ENCODE assay signal across 1 cellular context in genomic region chr16:637081-638018, GRCh38.
A peak's percentile ranks its signal among the peaks of the same experiment; 100 is the strongest.
TF ChIP-seq lines count a peak whose summit lies in the region.

No MANE protein-coding gene starts in this region.

TF ChIP-seq in K562, 482 proteins besides CTCF, POLR2A, EP300 and RAD21 (continues in another document):
- 0 out of 4 replicates have a peak, but pooled peaks of 1 of the 2 experiments have one; percentile 29 for TF ChIP-seq TEAD1 (CRISPR knock-in tag; IDR thresholded peaks at IDR 0.05)
- TF ChIP-seq NRF1 (conservative IDR thresholded peaks at IDR 0.05 in 1 of 2, IDR thresholded peaks at IDR 0.05 in 1 of 2) = peak; percentile 63 to 66
- TF ChIP-seq CBFB (CRISPR knock-in tag; IDR thresholded peaks at IDR 0.05) = 0 out of 2 replicates have a peak, but pooled peaks have one; percentile 45
- no peak for TF ChIP-seq NCOA6 (IDR thresholded peaks at IDR 0.05)
- TF ChIP-seq RBFOX2 (IDR thresholded peaks at IDR 0.05; ENCODE audit: low read depth, low read length) = no peak
- no peak for TF ChIP-seq ZNF609 (CRISPR knock-in tag; IDR thresholded peaks at IDR 0.05; ENCODE audit: borderline replicate concordance)
- TF ChIP-seq HDGF (IDR thresholded peaks at IDR 0.05) = 0 out of 2 replicates have a peak, but pooled peaks have one; percentile 21
- peak; percentile 44; the same call in 1 of the 2 replicates for TF ChIP-seq L3MBTL2 (IDR thresholded peaks at IDR 0.05)
- peak in 1 of 2 experiments; percentile 34 for TF ChIP-seq E2F6 (IDR thresholded peaks at IDR 0.05; ENCODE audit: borderline replicate concordance in 1 of 2, extremely low read depth in 1 of 2, insufficient read depth in 1 of 2, insufficient read length in 1 of 2, low read depth in 1 of 2, low read length in 1 of 2, poor library complexity in 1 of 2, severe bottlenecking in 1 of 2)
- 0 out of 2 replicates have a peak, but pooled peaks have one; percentile 8 for TF ChIP-seq MYNN (IDR thresholded peaks at IDR 0.05)
- TF ChIP-seq MYNN (CRISPR knock-in tag; IDR thresholded peaks at IDR 0.05) = no peak
- peak; percentile 74 for TF ChIP-seq EGR1 (conservative IDR thresholded peaks at IDR 0.05)
- TF ChIP-seq ZBTB34 (CRISPR knock-in tag; IDR thresholded peaks at IDR 0.05) = no peak
- TF ChIP-seq USF2 (CRISPR knock-in tag; IDR thresholded peaks at IDR 0.05) = peak; percentile 77
- TF ChIP-seq POLR2H (tag; IDR thresholded peaks at IDR 0.05; ENCODE audit: low read depth) = no peak
- 0 out of 2 replicates have a peak, but pooled peaks have one; percentile 33 for TF ChIP-seq ZBTB2 (IDR thresholded peaks at IDR 0.05)
- 0 out of 4 replicates have a peak, but pooled peaks of 1 of the 2 experiments have one; percentile 24 for TF ChIP-seq HDAC1 (IDR thresholded peaks at IDR 0.05)
- TF ChIP-seq SETDB1 (IDR thresholded peaks at IDR 0.05; ENCODE audit: low read length) = no peak
- TF ChIP-seq ZBTB33 (CRISPR knock-in tag; IDR thresholded peaks at IDR 0.05) = peak; percentile 39; the same call in 1 of the 2 replicates
- peak; percentile 92 for TF ChIP-seq USF1 (CRISPR knock-in tag; IDR thresholded peaks at IDR 0.05)
- 0 out of 2 replicates have a peak, but pooled peaks have one; percentile 1 for TF ChIP-seq CBX1 (IDR thresholded peaks at IDR 0.05; ENCODE audit: low read depth)
- TF ChIP-seq CBFA2T2 (conservative IDR thresholded peaks at IDR 0.05) = 0 out of 2 replicates have a peak, but pooled peaks have one; percentile 7
- peak; percentile 81 for TF ChIP-seq RAD51 (IDR thresholded peaks at IDR 0.05; ENCODE audit: borderline replicate concordance, low read depth)
- TF ChIP-seq POLR2G (IDR thresholded peaks at IDR 0.05; ENCODE audit: low read depth, low read length) = 0 out of 2 replicates have a peak, but pooled peaks have one; percentile 35
- peak; percentile 47; the same call in 1 of the 2 replicates for TF ChIP-seq BHLHE40 (IDR thresholded peaks at IDR 0.05; ENCODE audit: low read length)
- TF ChIP-seq ZBTB7A (IDR thresholded peaks at IDR 0.05; ENCODE audit: borderline replicate concordance, control insufficient read depth, low read depth, low read length) = 0 out of 2 replicates have a peak, but pooled peaks have one; percentile 6
- TF ChIP-seq BCLAF1 (IDR thresholded peaks at IDR 0.05; ENCODE audit: borderline replicate concordance in 1 of 2, control insufficient read depth in 1 of 2, low read depth in 2 of 2, low read length in 1 of 2) = no peak
- peak; percentile 42; the same call in 1 of the 2 replicates for TF ChIP-seq ZNF592 (IDR thresholded peaks at IDR 0.05)
- peak in 1 of 2 experiments; percentile 28; a peak in 1 of 4 replicates for TF ChIP-seq MNT (conservative IDR thresholded peaks at IDR 0.05)
